Comparison of ENCODE assay signal across 22 cellular contexts in the genomic region with DNA sequence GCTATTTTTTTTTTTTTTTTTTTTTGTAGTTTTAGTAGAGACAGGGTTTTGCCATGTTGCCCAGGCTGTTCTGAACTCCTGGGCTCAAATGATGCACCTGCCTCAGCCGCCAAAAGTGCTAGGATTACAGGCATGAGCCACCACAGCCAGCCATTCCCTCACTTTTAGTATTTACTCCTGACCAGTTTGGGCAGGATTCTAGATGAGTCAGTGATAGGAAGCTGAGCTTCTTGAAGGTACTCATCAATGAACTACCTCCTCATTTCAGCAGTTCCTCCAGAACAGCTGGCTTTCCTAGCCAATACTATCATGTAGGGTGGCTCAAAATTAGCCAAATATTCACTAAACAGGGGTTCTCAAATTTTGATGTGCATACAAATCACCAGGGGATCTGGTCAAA. TPM values are rescaled to one million over a fixed set of nuclear protein-coding genes. Genes with fewer than 3 reads are reported as not detected.
A peak's percentile ranks its signal among the peaks of the same experiment; 100 is the strongest.
DNase-seq lines count a peak whose midpoint lies in the region; ATAC-seq and TF ChIP-seq lines count a peak whose summit lies in the region.
"Had no signal": no experiment of that assay in that cellular context is flagged by ENCODE, and none has a peak within 500 bp of the region (broad histone marks: within the 10 kb centered on the region; RNA-seq: fewer than 3 reads in every experiment).

No MANE protein-coding gene starts in this region.

- no peak overlapping the region for H3K27ac ChIP-seq in RWPE2 (ENCODE audit: poor library complexity, severe bottlenecking)
- H3K27ac ChIP-seq: C4-2B, KMS-11 had no signal

- intact Hi-C loops in posterior vena cava (cut with DNase I), result no loop called here

- DNase-seq in DMS53 treated with DMSO at 0.1 percent for 48 hours (lab: John Stamatoyannopoulos, UW; ENCODE audit: unreplicated experiment) (peak; percentile 64), HPDE6-E6E7 (ENCODE audit: extremely low spot score) (peak; percentile 71), RWPE2 (ENCODE audit: low spot score) (no peak), foreskin fibroblast (peak; percentile 7 to 39), posterior vena cava (ENCODE audit: low spot score) (no peak)
- DNase-seq: COR-L47, EL, HCEC 1CT, MM.1S, NCI-H1105, NCI-H1694, NCI-H2107, NCI-H446 treated with DMSO at 0.1 percent for 48 hours, NCI-H774, SHP77 treated with DMSO at 0.1 percent for 48 hours, T-helper 1 cell had no signal

- no peak overlapping the region for H3K4me3 ChIP-seq in RWPE2 (ENCODE audit: severe bottlenecking)
- no peak overlapping the region for H3K4me3 ChIP-seq in foreskin fibroblast (ENCODE audit: low read depth in 1 of 2, low read length in 2 of 2)

- H3K36me3 ChIP-seq in RWPE2 (ENCODE audit: low read depth), result no peaks in the 10 kb centered on the region

- peaks cover 5% of the 10 kb centered on the region for H3K4me1 ChIP-seq in RWPE2 (ENCODE audit: insufficient read depth, poor library complexity, severe bottlenecking)

- no peak for TF ChIP-seq CTCF in RWPE2 (IDR thresholded peaks at IDR 0.05; ENCODE audit: poor library complexity, severe bottlenecking)
- TF ChIP-seq CTCF in foreskin fibroblast (IDR thresholded peaks at IDR 0.05; ENCODE audit: low read depth, low read length), result no peak

- ATAC-seq in RWPE2 (ENCODE audit: low read depth) (peak; percentile 98), HG03354 (IDR thresholded peaks at IDR 0.05; ENCODE audit: poor library complexity, severe bottlenecking, unreplicated experiment) (no peak), HG03039 (IDR thresholded peaks at IDR 0.05; ENCODE audit: unreplicated experiment) (no peak)
- ATAC-seq: Panc1, SK-N-SH treated with all-trans-retinoic acid at 6 μM for 48 hours had no signal

- H3K27me3 ChIP-seq in RWPE2 (ENCODE audit: insufficient read depth, poor library complexity, severe bottlenecking), result no peaks in the 10 kb centered on the region

- H3K9me3 ChIP-seq in RWPE2 (ENCODE audit: severe bottlenecking), result no peaks in the 10 kb centered on the region

RNA-seq across cellular contexts. Expression of gene CYBRD1, which starts 57.2 kb away (rescaled TPM):
- total RNA-seq in posterior vena cava, result 100 to 1,000 TPM; 212 to 296 TPM

Comparison
In these comparisons a context has a peak if more than half of its experiments do, and no peak if none do; other contexts are left out.
1. DNase-seq: peak in DMS53 treated with DMSO at 0.1 percent for 48 hours (single experiment), HPDE6-E6E7 (single experiment) and foreskin fibroblast (2 of 2); none in RWPE2 (single experiment) and posterior vena cava (single experiment).